ENCODE assay signal across 19 cellular contexts in the genomic region with DNA sequence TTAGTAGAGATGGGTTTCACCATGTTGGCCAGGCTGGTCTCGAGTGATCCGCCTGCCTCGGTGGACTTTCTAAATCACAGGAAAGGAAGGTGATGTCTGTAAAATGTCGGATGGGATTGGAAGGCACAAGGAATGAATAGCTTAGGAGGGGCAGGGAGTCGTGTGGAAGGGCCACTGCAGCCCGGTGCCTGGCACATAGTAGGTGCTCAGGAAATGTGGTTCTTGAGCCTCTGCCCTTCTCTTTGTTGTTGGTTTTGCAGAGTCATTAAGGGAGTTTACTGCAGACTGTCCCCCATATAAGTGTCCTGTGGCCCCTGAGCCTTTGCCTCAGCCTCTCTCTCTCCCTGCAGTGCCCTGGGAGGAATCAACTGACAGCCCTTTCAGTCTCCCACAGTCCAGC.
"Had no signal": no experiment of that assay in that cellular context is flagged by ENCODE, and none has a peak within 500 bp of the region (broad histone marks: within the 10 kb centered on the region; RNA-seq: fewer than 3 reads in every experiment).

No MANE protein-coding gene starts in this region.

- H3K36me3 Mint-ChIP-seq: activated naive CD8-positive, alpha-beta T cell; type B pancreatic cell had no signal

- ATAC-seq: activated CD4-positive, alpha-beta T cell treated with anti-CD3 and anti-CD28 coated beads for 36 hours; body of pancreas; stimulated activated naive CD8-positive, alpha-beta T cell treated with anti-CD3 and anti-CD28 coated beads, Interleukin-15, amount 100 ng/mL, for 72 hours had no signal

- DNase-seq: activated CD4-positive, alpha-beta T cell treated with anti-CD3 and anti-CD28 coated beads for 36 hours; activated CD4-positive, alpha-beta T cell treated with anti-CD3 and anti-CD28 coated beads, Interleukin-2, amount 50 U/mL, for 48 hours; activated gamma-delta T cell treated with Interleukin-2 at 50 U/mL for 16 hours; amniotic stem cell; body of pancreas; caudate nucleus; endodermal cell; foreskin melanocyte; hypothalamus; nephron progenitor cell; stimulated activated naive CD8-positive, alpha-beta T cell treated with anti-CD3 and anti-CD28 coated beads, Interleukin-15, amount 100 ng/mL, for 72 hours; WERI-Rb-1 had no signal

- H3K9me3 Mint-ChIP-seq: endodermal cell; nephron progenitor cell; stimulated activated naive CD8-positive, alpha-beta T cell treated with anti-CD3 and anti-CD28 coated beads, Interleukin-15, amount 100 ng/mL, for 72 hours; type B pancreatic cell had no signal

- H3K4me3 Mint-ChIP-seq: activated CD4-positive, alpha-beta T cell treated with anti-CD3 and anti-CD28 coated beads for 36 hours; activated naive CD8-positive, alpha-beta T cell; endodermal cell; nephron progenitor cell; stimulated activated naive CD8-positive, alpha-beta T cell treated with anti-CD3 and anti-CD28 coated beads, Interleukin-15, amount 100 ng/mL, for 72 hours; type B pancreatic cell had no signal

- H3K4me1 Mint-ChIP-seq: activated CD4-positive, alpha-beta T cell treated with anti-CD3 and anti-CD28 coated beads for 36 hours; endodermal cell had no signal

- H3K4me3 ChIP-seq: body of pancreas, lung, prostate gland, right atrium auricular region, skin epidermis, suprapubic skin had no signal

- H3K27me3 ChIP-seq: body of pancreas, right atrium auricular region, suprapubic skin had no signal

- H3K27ac ChIP-seq: right atrium auricular region, WERI-Rb-1 had no signal

- H3K9me3 ChIP-seq: body of pancreas, prostate gland, right atrium auricular region, suprapubic skin had no signal

- H3K36me3 ChIP-seq: prostate gland, right atrium auricular region, suprapubic skin, WERI-Rb-1 had no signal

- H3K27ac Mint-ChIP-seq: activated CD4-positive, alpha-beta T cell treated with anti-CD3 and anti-CD28 coated beads for 36 hours; activated naive CD8-positive, alpha-beta T cell; endodermal cell; nephron progenitor cell; stimulated activated naive CD8-positive, alpha-beta T cell treated with anti-CD3 and anti-CD28 coated beads, Interleukin-15, amount 100 ng/mL, for 72 hours; type B pancreatic cell had no signal
